In genomic region chr6:37059344-37060194, GRCh38 we compare ENCODE assay signal across 1 cellular context.
TF ChIP-seq lines count a peak whose summit lies in the region.

No MANE protein-coding gene starts in this region.

TF ChIP-seq in HepG2, 621 proteins besides CTCF, POLR2A, EP300 and RAD21 (continued from another document and continues in another):
- TF ChIP-seq ZNF18 (CRISPR knock-in tag; IDR thresholded peaks at IDR 0.05; ENCODE audit: insufficient replicate concordance) (peak; percentile 48), HMGXB4 (CRISPR knock-in tag; IDR thresholded peaks at IDR 0.05; ENCODE audit: borderline replicate concordance in 1 of 2, low read depth in 1 of 2) (peak; percentile 69 to 88; a peak in 3 of 4 replicates), HOXA5 (CRISPR knock-in tag; IDR thresholded peaks at IDR 0.05) (peak; percentile 29; the same call in 1 of the 2 replicates), ZNF274 (CRISPR knock-in tag; IDR thresholded peaks at IDR 0.05) (peak; percentile 71; the same call in 1 of the 2 replicates), NFYB (CRISPR knock-in tag; IDR thresholded peaks at IDR 0.05) (peak; percentile 33; the same call in 1 of the 2 replicates), ZNF878 (CRISPR knock-in tag; IDR thresholded peaks at IDR 0.05) (peak; percentile 89; the same call in 1 of the 2 replicates), HHEX (CRISPR knock-in tag; IDR thresholded peaks at IDR 0.05) (0 out of 2 replicates have a peak, but pooled peaks have one; percentile 41), IKZF4 (CRISPR knock-in tag; IDR thresholded peaks at IDR 0.05; ENCODE audit: borderline replicate concordance, low read depth, not compliant biosample characterization) (peak; percentile 43), NFKB2 (CRISPR knock-in tag; IDR thresholded peaks at IDR 0.05; ENCODE audit: borderline replicate concordance) (peak; percentile 86), MAFK (conservative IDR thresholded peaks at IDR 0.05 in 1 of 2, IDR thresholded peaks at IDR 0.05 in 1 of 2; ENCODE audit: low read length in 2 of 2) (peak; percentile 94 to 99), SNAPC2 (CRISPR knock-in tag; IDR thresholded peaks at IDR 0.05) (peak; percentile 86; the same call in 1 of the 2 replicates), IRF2 (CRISPR knock-in tag; IDR thresholded peaks at IDR 0.05) (peak; percentile 93), MAZ (IDR thresholded peaks at IDR 0.05; ENCODE audit: borderline replicate concordance, low read depth, low read length) (peak; percentile 61; the same call in 1 of the 2 replicates), MAZ (CRISPR knock-in tag; IDR thresholded peaks at IDR 0.05; ENCODE audit: low read depth) (peak; percentile 55), KLF6 (CRISPR knock-in tag; IDR thresholded peaks at IDR 0.05) (0 out of 2 replicates have a peak, but pooled peaks have one; percentile 46), POLR2AphosphoS5 (IDR thresholded peaks at IDR 0.05; ENCODE audit: low read depth, low read length) (peak; percentile 73), RNF2 (conservative IDR thresholded peaks at IDR 0.05; ENCODE audit: low read depth) (no peak; the same call in 1 of the 2 replicates), REST (IDR thresholded peaks at IDR 0.05; ENCODE audit: borderline replicate concordance in 1 of 2, low read depth in 1 of 2, low read length in 2 of 2) (peak in 1 of 2 experiments; percentile 56; a peak in 1 of 4 replicates), RBFOX2 (IDR thresholded peaks at IDR 0.05; ENCODE audit: low read depth, low read length) (peak; percentile 43; the same call in 1 of the 2 replicates), ZNF468 (CRISPR knock-in tag; IDR thresholded peaks at IDR 0.05) (no peak), IKZF5 (CRISPR knock-in tag; IDR thresholded peaks at IDR 0.05) (peak; percentile 82), TCF7 (IDR thresholded peaks at IDR 0.05; ENCODE audit: low read depth) (peak; percentile 60), E2F1 (CRISPR knock-in tag; IDR thresholded peaks at IDR 0.05) (no peak), MED1 (CRISPR knock-in tag; IDR thresholded peaks at IDR 0.05) (peak; percentile 99), ARID4A (CRISPR knock-in tag; IDR thresholded peaks at IDR 0.05; ENCODE audit: borderline replicate concordance) (peak; percentile 69; the same call in 1 of the 2 replicates), FOXO1 (CRISPR knock-in tag; IDR thresholded peaks at IDR 0.05) (peak; percentile 95), HNRNPK (IDR thresholded peaks at IDR 0.05; ENCODE audit: low read depth, low read length, poor library complexity, severe bottlenecking) (no peak), RBM39 (IDR thresholded peaks at IDR 0.05; ENCODE audit: low read depth, low read length, poor library complexity, severe bottlenecking) (no peak), CBX1 (IDR thresholded peaks at IDR 0.05; ENCODE audit: low read depth) (no peak), ZGPAT (CRISPR knock-in tag; IDR thresholded peaks at IDR 0.05) (peak; percentile 96), NR2F6 (IDR thresholded peaks at IDR 0.05) (peak; percentile 57), NR2F6 (CRISPR knock-in tag; IDR thresholded peaks at IDR 0.05) (peak; percentile 85), ZNF331 (CRISPR knock-in tag; IDR thresholded peaks at IDR 0.05) (peak; percentile 88), ZNF160 (CRISPR knock-in tag; IDR thresholded peaks at IDR 0.05) (peak; percentile 91; the same call in 1 of the 2 replicates), MIER3 (CRISPR knock-in tag; IDR thresholded peaks at IDR 0.05; ENCODE audit: borderline replicate concordance) (peak; percentile 91), CBFB (CRISPR knock-in tag; IDR thresholded peaks at IDR 0.05) (peak; percentile 86), AFF4 (CRISPR knock-in tag; IDR thresholded peaks at IDR 0.05) (peak; percentile 55; the same call in 1 of the 2 replicates), ZNF576 (CRISPR knock-in tag; IDR thresholded peaks at IDR 0.05) (no peak), SYNCRIP (IDR thresholded peaks at IDR 0.05; ENCODE audit: insufficient read depth, low read depth, low read length) (no peak), TEF (CRISPR knock-in tag; IDR thresholded peaks at IDR 0.05) (no peak)
